In the genomic region with DNA sequence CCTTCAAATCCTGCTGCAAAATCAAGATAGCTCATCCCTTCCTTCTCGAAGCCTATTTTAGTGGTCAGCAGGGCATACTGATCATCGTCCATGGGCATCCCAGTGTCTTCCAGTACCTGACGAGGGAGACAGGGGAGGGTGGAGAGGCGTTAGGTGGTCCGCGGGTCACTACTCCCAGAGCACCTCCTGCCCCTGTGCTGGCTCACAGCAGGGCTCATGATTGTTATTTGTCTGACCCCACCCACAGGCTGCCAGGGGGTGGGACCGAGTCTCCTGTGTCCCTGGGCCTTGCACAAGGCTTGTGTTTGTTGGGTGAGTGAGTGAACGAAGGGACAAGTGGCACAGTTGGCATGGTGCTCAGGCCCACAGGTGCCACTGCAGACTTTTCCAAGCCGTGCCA, we compare ENCODE assay signal across 10 cellular contexts.
"Had no signal": no experiment of that assay in that cellular context is flagged by ENCODE, and none has a peak within 500 bp of the region (broad histone marks: within the 10 kb centered on the region; RNA-seq: fewer than 3 reads in every experiment).

No MANE protein-coding gene starts in this region.

- H2AFZ ChIP-seq: GM23248 had no signal

- H3K4me2 ChIP-seq: KMS-11 had no signal

- H3K27ac Mint-ChIP-seq: HFFc6, IgD-negative memory B cell had no signal

- H3K4me3 Mint-ChIP-seq: HFFc6, IgD-negative memory B cell had no signal

- ATAC-seq: HCT116 had no signal

- DNase-seq: GM23248, GOT3, HFFc6, KBM-7 had no signal

- H3K4me3 ChIP-seq: GM23248, HAP-1 had no signal

- H3K4me1 Mint-ChIP-seq: IgD-negative memory B cell had no signal

- H3K9ac ChIP-seq: GM23248, KMS-11 had no signal

- H3K27ac ChIP-seq: GM23248, KMS-11 had no signal

- H3K36me3 ChIP-seq: HAP-1 had no signal

- FAIRE-seq: H54, HTR-8/SVneo had no signal

- H3K4me1 ChIP-seq: HAP-1 had no signal
